23 cellular contexts compared by ENCODE assay signal in the genomic region with DNA sequence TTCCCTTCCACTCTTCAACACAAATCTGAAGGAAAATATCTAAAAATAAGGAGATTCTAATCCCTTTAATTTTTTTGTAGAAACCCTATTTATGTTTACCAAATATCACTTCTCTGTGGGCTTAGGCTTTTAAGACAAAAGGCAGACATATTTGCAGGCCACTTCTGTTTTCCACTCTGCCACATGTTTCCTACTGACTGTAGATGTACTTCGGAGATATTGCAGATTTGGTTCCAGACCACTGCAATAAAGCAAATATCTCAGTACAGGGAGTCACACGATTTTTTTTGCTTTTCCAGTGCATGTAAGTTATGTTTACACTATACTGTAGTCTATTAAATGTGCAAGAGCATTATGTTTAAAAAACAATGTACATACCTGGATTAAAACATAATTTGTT.
"Had no signal": no experiment of that assay in that cellular context is flagged by ENCODE, and none has a peak within 500 bp of the region (broad histone marks: within the 10 kb centered on the region; RNA-seq: fewer than 3 reads in every experiment).

No MANE protein-coding gene starts in this region.

- DNase-seq: colonic mucosa; effector CD4-positive, alpha-beta T cell; foreskin melanocyte; islet precursor cell; left lung; mesenchymal stem cell; midbrain; nucleus accumbens; ovary; stimulated activated CD4-positive, alpha-beta T cell treated with anti-CD3 and anti-CD28 coated beads, Interleukin-2, amount 100 ng/mL, for 24 hours; stimulated activated CD4-positive, alpha-beta T cell treated with anti-CD3 and anti-CD28 coated beads, Interleukin-4, amount 100 ng/mL, for 4 hours; stimulated activated naive B cell treated with anti-CD40 and anti-IgM and Interleukin-4, amounts not matched to agents 10 μg/mL and 1 μg/mL and 100 μg/mL, for 72 hours; stimulated activated naive CD8-positive, alpha-beta T cell treated with anti-CD3 and anti-CD28 coated beads, Interleukin-15, amount 100 ng/mL, for 72 hours; testis; upper lobe of right lung had no signal

- H3K4me3 ChIP-seq: colonic mucosa, left lung, lung, neural progenitor cell, ovary, prostate gland, skin epidermis, testis, tibial nerve, upper lobe of right lung, vagina had no signal

- ATAC-seq: natural killer cell treated with Interleukin-12 subunit alpha and Interleukin-12 subunit beta and Interleukin-15 and Interleukin-18, amount 100 ng/mL, for 72 hours; sciatic nerve; stimulated activated naive B cell treated with anti-CD40 and anti-IgM and Interleukin-4, amounts not matched to agents 10 μg/mL and 1 μg/mL and 100 μg/mL, for 72 hours; stimulated activated naive CD8-positive, alpha-beta T cell treated with anti-CD3 and anti-CD28 coated beads, Interleukin-15, amount 100 ng/mL, for 72 hours; upper lobe of right lung had no signal

- H3K27me3 ChIP-seq: colonic mucosa, left lung, neural progenitor cell, ovary, testis, tibial nerve, upper lobe of right lung, vagina had no signal

- H3K36me3 ChIP-seq: colonic mucosa, left lung, neural progenitor cell, ovary, prostate gland, tibial nerve, upper lobe of right lung, vagina had no signal

- H3K4me1 ChIP-seq: colonic mucosa, neural progenitor cell, prostate gland, testis, tibial nerve, upper lobe of right lung, vagina had no signal

- H3K9me3 ChIP-seq: colonic mucosa, left lung, ovary, prostate gland, testis, tibial nerve, upper lobe of right lung, vagina had no signal

- H3K27ac ChIP-seq: colonic mucosa, left lung, neural progenitor cell, ovary, prostate gland, skin epidermis, testis, tibial nerve, upper lobe of right lung, vagina had no signal
